In genomic region chr5:176952531-176953193, GRCh38 we compare ENCODE assay signal across 1 cellular context.
A peak's percentile ranks its signal among the peaks of the same experiment; 100 is the strongest.
TF ChIP-seq lines count a peak whose summit lies in the region.

No MANE protein-coding gene starts in this region.

TF ChIP-seq in liver, 16 proteins besides CTCF, POLR2A, EP300 and RAD21 (continued from another document):
- TF ChIP-seq, protein P1, sequence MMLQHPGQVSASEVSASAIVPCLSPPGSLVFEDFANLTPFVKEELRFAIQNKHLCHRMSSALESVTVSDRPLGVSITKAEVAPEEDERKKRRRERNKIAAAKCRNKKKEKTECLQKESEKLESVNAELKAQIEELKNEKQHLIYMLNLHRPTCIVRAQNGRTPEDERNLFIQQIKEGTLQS (IDR thresholded peaks at IDR 0.05) = no peak
- peak; percentile 36 to 79 for TF ChIP-seq JUND (IDR thresholded peaks at IDR 0.05)
- peak; percentile 63 to 76 for TF ChIP-seq HNF4A (conservative IDR thresholded peaks at IDR 0.05)
- TF ChIP-seq GABPA (IDR thresholded peaks at IDR 0.05 in 1 of 2, conservative IDR thresholded peaks at IDR 0.05 in 1 of 2) = no peak
- TF ChIP-seq, protein P2, sequence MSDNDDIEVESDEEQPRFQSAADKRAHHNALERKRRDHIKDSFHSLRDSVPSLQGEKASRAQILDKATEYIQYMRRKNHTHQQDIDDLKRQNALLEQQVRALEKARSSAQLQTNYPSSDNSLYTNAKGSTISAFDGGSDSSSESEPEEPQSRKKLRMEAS (IDR thresholded peaks at IDR 0.05) = no peak
- TF ChIP-seq YY1 (IDR thresholded peaks at IDR 0.05) = no peak
- no peak for TF ChIP-seq HNF4G (IDR thresholded peaks at IDR 0.05)
- TF ChIP-seq FOXA2 (IDR thresholded peaks at IDR 0.05) = no peak
- peak in 1 of 2 donors; percentile 42 for TF ChIP-seq RXRA (IDR thresholded peaks at IDR 0.05)
- TF ChIP-seq, protein P3, sequence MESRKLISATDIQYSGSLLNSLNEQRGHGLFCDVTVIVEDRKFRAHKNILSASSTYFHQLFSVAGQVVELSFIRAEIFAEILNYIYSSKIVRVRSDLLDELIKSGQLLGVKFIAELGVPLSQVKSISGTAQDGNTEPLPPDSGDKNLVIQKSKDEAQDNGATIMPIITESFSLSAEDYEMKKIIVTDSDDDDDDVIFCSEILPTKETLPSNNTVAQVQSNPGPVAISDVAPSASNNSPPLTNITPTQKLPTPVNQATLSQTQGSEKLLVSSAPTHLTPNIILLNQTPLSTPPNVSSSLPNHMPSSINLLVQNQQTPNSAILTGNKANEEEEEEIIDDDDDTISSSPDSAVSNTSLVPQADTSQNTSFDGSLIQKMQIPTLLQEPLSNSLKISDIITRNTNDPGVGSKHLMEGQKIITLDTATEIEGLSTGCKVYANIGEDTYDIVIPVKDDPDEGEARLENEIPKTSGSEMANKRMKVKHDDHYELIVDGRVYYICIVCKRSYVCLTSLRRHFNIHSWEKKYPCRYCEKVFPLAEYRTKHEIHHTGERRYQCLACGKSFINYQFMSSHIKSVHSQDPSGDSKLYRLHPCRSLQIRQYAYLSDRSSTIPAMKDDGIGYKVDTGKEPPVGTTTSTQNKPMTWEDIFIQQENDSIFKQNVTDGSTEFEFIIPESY (IDR thresholded peaks at IDR 0.05) = no peak
- TF ChIP-seq, protein P4, sequence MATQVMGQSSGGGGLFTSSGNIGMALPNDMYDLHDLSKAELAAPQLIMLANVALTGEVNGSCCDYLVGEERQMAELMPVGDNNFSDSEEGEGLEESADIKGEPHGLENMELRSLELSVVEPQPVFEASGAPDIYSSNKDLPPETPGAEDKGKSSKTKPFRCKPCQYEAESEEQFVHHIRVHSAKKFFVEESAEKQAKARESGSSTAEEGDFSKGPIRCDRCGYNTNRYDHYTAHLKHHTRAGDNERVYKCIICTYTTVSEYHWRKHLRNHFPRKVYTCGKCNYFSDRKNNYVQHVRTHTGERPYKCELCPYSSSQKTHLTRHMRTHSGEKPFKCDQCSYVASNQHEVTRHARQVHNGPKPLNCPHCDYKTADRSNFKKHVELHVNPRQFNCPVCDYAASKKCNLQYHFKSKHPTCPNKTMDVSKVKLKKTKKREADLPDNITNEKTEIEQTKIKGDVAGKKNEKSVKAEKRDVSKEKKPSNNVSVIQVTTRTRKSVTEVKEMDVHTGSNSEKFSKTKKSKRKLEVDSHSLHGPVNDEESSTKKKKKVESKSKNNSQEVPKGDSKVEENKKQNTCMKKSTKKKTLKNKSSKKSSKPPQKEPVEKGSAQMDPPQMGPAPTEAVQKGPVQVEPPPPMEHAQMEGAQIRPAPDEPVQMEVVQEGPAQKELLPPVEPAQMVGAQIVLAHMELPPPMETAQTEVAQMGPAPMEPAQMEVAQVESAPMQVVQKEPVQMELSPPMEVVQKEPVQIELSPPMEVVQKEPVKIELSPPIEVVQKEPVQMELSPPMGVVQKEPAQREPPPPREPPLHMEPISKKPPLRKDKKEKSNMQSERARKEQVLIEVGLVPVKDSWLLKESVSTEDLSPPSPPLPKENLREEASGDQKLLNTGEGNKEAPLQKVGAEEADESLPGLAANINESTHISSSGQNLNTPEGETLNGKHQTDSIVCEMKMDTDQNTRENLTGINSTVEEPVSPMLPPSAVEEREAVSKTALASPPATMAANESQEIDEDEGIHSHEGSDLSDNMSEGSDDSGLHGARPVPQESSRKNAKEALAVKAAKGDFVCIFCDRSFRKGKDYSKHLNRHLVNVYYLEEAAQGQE (IDR thresholded peaks at IDR 0.05) = no peak
TF ChIP-seq in liver: peak in this region for 3.
